ENCODE assay signal across 13 cellular contexts in genomic region chr18:23779696-23780303, GRCh38.
DNase-seq lines count a peak whose midpoint lies in the region; ATAC-seq, FAIRE-seq and TF ChIP-seq lines count a peak whose summit lies in the region.
"Had no signal": no experiment of that assay in that cellular context is flagged by ENCODE, and none has a peak within 500 bp of the region (broad histone marks: within the 10 kb centered on the region; RNA-seq: fewer than 3 reads in every experiment).

No MANE protein-coding gene starts in this region.

- no peak overlapping the region for H3K4me3 ChIP-seq in lower lobe of right lung
- H3K4me3 ChIP-seq: ovary had no signal

- peaks cover 17% of the 10 kb centered on the region for H3K4me1 Mint-ChIP-seq in chondrocyte (ENCODE audit: low read depth)

- no peaks in the 10 kb centered on the region for H3K9me3 ChIP-seq in lower lobe of right lung
- H3K9me3 ChIP-seq: ovary had no signal

- no peaks in the 10 kb centered on the region for H3K4me1 ChIP-seq in lower lobe of right lung

- no peaks in the 10 kb centered on the region for H3K36me3 Mint-ChIP-seq in chondrocyte (ENCODE audit: low read depth)

- H3K27ac ChIP-seq in lower lobe of right lung, result peak overlapping the region; percentile 18
- H3K27ac ChIP-seq: ovary had no signal

- TF ChIP-seq CTCF in chondrocyte (IDR thresholded peaks at IDR 0.05), result no peak
- no peak for TF ChIP-seq CTCF in lower lobe of right lung (IDR thresholded peaks at IDR 0.05)

- ATAC-seq in lower lobe of right lung (peak; percentile 80 to 87), GM19452 (IDR thresholded peaks at IDR 0.05; ENCODE audit: unreplicated experiment) (no peak), HG02981 (IDR thresholded peaks at IDR 0.05; ENCODE audit: unreplicated experiment) (no peak)
- ATAC-seq: activated T-cell treated with anti-CD3 and anti-CD28 coated beads, Interleukin-2, amount 50 U/mL, for 72 hours had no signal

- peak overlapping the region; percentile 85 for H3K27ac Mint-ChIP-seq in chondrocyte (ENCODE audit: unreplicated experiment)
- H3K27ac Mint-ChIP-seq: activated T-cell treated with anti-CD3 and anti-CD28 coated beads, Interleukin-2, amount 50 U/mL, for 72 hours had no signal

- intact Hi-C loops in lower lobe of right lung (cut with DNase I), result no loop called here

- H3K36me3 ChIP-seq in lower lobe of right lung, result no peaks in the 10 kb centered on the region
- H3K36me3 ChIP-seq: ovary had no signal

- H3K9me3 Mint-ChIP-seq in chondrocyte (ENCODE audit: low read depth), result no peaks in the 10 kb centered on the region
- H3K9me3 Mint-ChIP-seq: activated T-cell treated with anti-CD3 and anti-CD28 coated beads, Interleukin-2, amount 50 U/mL, for 72 hours had no signal

- FAIRE-seq in HTR-8/SVneo (lab: Jason Lieb, UNC), result no peak
- FAIRE-seq: H1, TTC549 had no signal

- peak; percentile 49 for DNase-seq in AG20443 (ENCODE audit: low spot score)
- DNase-seq in HTR-8/SVneo (ENCODE audit: insufficient read length, low spot score), result peak; percentile 54
- DNase-seq in chondrocyte (ENCODE audit: low spot score), result no peak
- no peak for DNase-seq in lower lobe of right lung
- DNase-seq in NCI-H446 (lab: John Stamatoyannopoulos, UW), result no peak
- no peak for DNase-seq in stimulated activated naive CD4-positive, alpha-beta T cell treated with Interleukin-2 at 50 U/mL for 16 hours (lab: John Stamatoyannopoulos, UW)
- DNase-seq: activated T-cell treated with anti-CD3 and anti-CD28 coated beads, Interleukin-2, amount 50 U/mL, for 72 hours; NCI-H1105; ovary had no signal

- no peaks in the 10 kb centered on the region for H3K27me3 ChIP-seq in lower lobe of right lung (ENCODE audit: low read depth)
- H3K27me3 ChIP-seq: ovary had no signal

- no peak overlapping the region for H3K4me3 Mint-ChIP-seq in chondrocyte (ENCODE audit: unreplicated experiment)
- H3K4me3 Mint-ChIP-seq: activated T-cell treated with anti-CD3 and anti-CD28 coated beads, Interleukin-2, amount 50 U/mL, for 72 hours had no signal

- H3K27me3 Mint-ChIP-seq in chondrocyte (ENCODE audit: low read depth), result no peaks in the 10 kb centered on the region

Comparison
In these comparisons a context has a peak if more than half of its experiments do, and no peak if none do; other contexts are left out.
1. DNase-seq: peak in AG20443 (single experiment) and HTR-8/SVneo (single experiment); none in chondrocyte (single experiment), lower lobe of right lung (single experiment), NCI-H446 (0 of 2) and stimulated activated naive CD4-positive, alpha-beta T cell treated with Interleukin-2 at 50 U/mL for 16 hours (single experiment).
2. ATAC-seq: peak in lower lobe of right lung (2 of 2); none in GM19452 (single experiment) and HG02981 (single experiment).